In the genomic region with DNA sequence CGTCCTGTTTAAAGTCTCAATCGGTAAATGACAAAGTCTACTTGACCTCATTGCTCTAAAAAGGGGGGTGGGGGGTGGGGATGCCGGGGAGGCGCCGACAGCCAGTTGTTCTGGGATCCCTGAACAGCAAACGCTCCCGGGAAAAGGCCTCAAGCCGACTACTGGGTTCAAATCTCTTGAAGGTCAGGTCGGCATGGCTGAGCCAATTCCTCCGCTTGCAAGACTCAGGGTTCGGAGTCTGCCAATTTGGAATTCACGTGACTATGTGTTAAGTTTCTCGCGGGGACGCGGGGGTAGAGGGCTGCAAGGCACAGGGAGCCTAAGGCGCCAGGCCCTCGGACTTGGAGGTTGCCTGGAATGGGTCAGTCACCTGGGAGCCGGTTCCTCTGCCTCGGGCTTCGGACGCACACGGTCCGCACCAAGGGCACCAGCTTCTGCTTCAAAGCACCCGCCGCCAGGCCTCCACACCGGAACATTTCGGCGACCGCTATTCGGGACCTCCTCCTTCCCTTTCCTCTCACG, we compare ENCODE assay signal across 2 cellular contexts.
A peak's percentile ranks its signal among the peaks of the same experiment; 100 is the strongest.
TF ChIP-seq lines count a peak whose summit lies in the region.

No MANE protein-coding gene starts in this region.

TF ChIP-seq in K562, 482 proteins besides CTCF, POLR2A, EP300 and RAD21 (continued from another document and continues in another):
- peak; percentile 82 for TF ChIP-seq MGA (IDR thresholded peaks at IDR 0.05)
- TF ChIP-seq, protein P1, sequence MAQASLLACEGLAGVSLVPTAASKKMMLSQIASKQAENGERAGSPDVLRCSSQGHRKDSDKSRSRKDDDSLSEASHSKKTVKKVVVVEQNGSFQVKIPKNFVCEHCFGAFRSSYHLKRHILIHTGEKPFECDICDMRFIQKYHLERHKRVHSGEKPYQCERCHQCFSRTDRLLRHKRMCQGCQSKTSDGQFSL (CRISPR knock-in tag; IDR thresholded peaks at IDR 0.05) = no peak
- TF ChIP-seq, protein P1 (tag; IDR thresholded peaks at IDR 0.05) = 0 out of 4 replicates have a peak, but pooled peaks of 1 of the 2 experiments have one; percentile 7
- 0 out of 2 replicates have a peak, but pooled peaks have one; percentile 19 for TF ChIP-seq SAFB (IDR thresholded peaks at IDR 0.05; ENCODE audit: borderline replicate concordance, low read depth, low read length)
- TF ChIP-seq E2F3 (CRISPR knock-in tag; IDR thresholded peaks at IDR 0.05) = 0 out of 2 replicates have a peak, but pooled peaks have one; percentile 29
- TF ChIP-seq RNF2 (IDR thresholded peaks at IDR 0.05) = 0 out of 2 replicates have a peak, but pooled peaks have one; percentile 44
- TF ChIP-seq TBP (optimal IDR thresholded peaks at IDR 0.05; ENCODE audit: low read depth, low read length) = no peak
- TF ChIP-seq, protein P2, sequence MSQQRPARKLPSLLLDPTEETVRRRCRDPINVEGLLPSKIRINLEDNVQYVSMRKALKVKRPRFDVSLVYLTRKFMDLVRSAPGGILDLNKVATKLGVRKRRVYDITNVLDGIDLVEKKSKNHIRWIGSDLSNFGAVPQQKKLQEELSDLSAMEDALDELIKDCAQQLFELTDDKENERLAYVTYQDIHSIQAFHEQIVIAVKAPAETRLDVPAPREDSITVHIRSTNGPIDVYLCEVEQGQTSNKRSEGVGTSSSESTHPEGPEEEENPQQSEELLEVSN (IDR thresholded peaks at IDR 0.05; ENCODE audit: borderline replicate concordance in 1 of 2, extremely low read depth in 1 of 2, insufficient read depth in 1 of 2, insufficient read length in 1 of 2, low read depth in 1 of 2, low read length in 1 of 2, poor library complexity in 1 of 2, severe bottlenecking in 1 of 2) = peak in 1 of 2 experiments; percentile 37

TF ChIP-seq in HepG2, 621 proteins besides CTCF, POLR2A, EP300 and RAD21 (continued from another document):
- TF ChIP-seq, protein P3, sequence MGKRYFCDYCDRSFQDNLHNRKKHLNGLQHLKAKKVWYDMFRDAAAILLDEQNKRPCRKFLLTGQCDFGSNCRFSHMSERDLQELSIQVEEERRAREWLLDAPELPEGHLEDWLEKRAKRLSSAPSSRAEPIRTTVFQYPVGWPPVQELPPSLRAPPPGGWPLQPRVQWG (CRISPR knock-in tag; IDR thresholded peaks at IDR 0.05; ENCODE audit: borderline replicate concordance, low read depth) = no peak
- TF ChIP-seq, protein P4, sequence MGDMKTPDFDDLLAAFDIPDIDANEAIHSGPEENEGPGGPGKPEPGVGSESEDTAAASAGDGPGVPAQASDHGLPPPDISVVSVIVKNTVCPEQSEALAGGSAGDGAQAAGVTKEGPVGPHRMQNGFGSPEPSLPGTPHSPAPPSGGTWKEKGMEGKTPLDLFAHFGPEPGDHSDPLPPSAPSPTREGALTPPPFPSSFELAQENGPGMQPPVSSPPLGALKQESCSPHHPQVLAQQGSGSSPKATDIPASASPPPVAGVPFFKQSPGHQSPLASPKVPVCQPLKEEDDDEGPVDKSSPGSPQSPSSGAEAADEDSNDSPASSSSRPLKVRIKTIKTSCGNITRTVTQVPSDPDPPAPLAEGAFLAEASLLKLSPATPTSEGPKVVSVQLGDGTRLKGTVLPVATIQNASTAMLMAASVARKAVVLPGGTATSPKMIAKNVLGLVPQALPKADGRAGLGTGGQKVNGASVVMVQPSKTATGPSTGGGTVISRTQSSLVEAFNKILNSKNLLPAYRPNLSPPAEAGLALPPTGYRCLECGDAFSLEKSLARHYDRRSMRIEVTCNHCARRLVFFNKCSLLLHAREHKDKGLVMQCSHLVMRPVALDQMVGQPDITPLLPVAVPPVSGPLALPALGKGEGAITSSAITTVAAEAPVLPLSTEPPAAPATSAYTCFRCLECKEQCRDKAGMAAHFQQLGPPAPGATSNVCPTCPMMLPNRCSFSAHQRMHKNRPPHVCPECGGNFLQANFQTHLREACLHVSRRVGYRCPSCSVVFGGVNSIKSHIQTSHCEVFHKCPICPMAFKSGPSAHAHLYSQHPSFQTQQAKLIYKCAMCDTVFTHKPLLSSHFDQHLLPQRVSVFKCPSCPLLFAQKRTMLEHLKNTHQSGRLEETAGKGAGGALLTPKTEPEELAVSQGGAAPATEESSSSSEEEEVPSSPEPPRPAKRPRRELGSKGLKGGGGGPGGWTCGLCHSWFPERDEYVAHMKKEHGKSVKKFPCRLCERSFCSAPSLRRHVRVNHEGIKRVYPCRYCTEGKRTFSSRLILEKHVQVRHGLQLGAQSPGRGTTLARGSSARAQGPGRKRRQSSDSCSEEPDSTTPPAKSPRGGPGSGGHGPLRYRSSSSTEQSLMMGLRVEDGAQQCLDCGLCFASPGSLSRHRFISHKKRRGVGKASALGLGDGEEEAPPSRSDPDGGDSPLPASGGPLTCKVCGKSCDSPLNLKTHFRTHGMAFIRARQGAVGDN (CRISPR knock-in tag; IDR thresholded peaks at IDR 0.05) = peak; percentile 79; the same call in 1 of the 2 replicates
- TF ChIP-seq MIXL1 (CRISPR knock-in tag; IDR thresholded peaks at IDR 0.05) (no peak), ZFP37 (CRISPR knock-in tag; IDR thresholded peaks at IDR 0.05; ENCODE audit: borderline replicate concordance) (no peak), ZNF746 (CRISPR knock-in tag; IDR thresholded peaks at IDR 0.05) (no peak), MBD4 (IDR thresholded peaks at IDR 0.05; ENCODE audit: borderline replicate concordance, low read length) (no peak), KDM5B (CRISPR knock-in tag; IDR thresholded peaks at IDR 0.05; ENCODE audit: borderline replicate concordance) (peak; percentile 22; the same call in 1 of the 2 replicates), HOXA3 (CRISPR knock-in tag; IDR thresholded peaks at IDR 0.05) (no peak), ZNF713 (CRISPR knock-in tag; IDR thresholded peaks at IDR 0.05) (no peak), ZNF18 (CRISPR knock-in tag; IDR thresholded peaks at IDR 0.05; ENCODE audit: insufficient replicate concordance) (peak; percentile 63), ZC3H4 (CRISPR knock-in tag; IDR thresholded peaks at IDR 0.05; ENCODE audit: borderline replicate concordance) (no peak), GABPA (IDR thresholded peaks at IDR 0.05; ENCODE audit: low read depth, low read length) (no peak), GABPA (CRISPR knock-in tag; IDR thresholded peaks at IDR 0.05; ENCODE audit: low read depth) (no peak), ZNF251 (CRISPR knock-in tag; IDR thresholded peaks at IDR 0.05) (no peak), SNAPC5 (CRISPR knock-in tag; IDR thresholded peaks at IDR 0.05; ENCODE audit: borderline replicate concordance) (no peak), SMAD3 (CRISPR knock-in tag; IDR thresholded peaks at IDR 0.05) (0 out of 2 replicates have a peak, but pooled peaks have one; percentile 13), SOX5 (CRISPR knock-in tag; IDR thresholded peaks at IDR 0.05; ENCODE audit: borderline replicate concordance) (no peak; the same call in 1 of the 2 replicates), CENPX (CRISPR knock-in tag; IDR thresholded peaks at IDR 0.05) (no peak), RBM22 (optimal IDR thresholded peaks at IDR 0.05; ENCODE audit: low read length) (no peak), ZNF749 (CRISPR knock-in tag; IDR thresholded peaks at IDR 0.05; ENCODE audit: borderline replicate concordance) (no peak), ZNF414 (CRISPR knock-in tag; IDR thresholded peaks at IDR 0.05) (no peak), ZNF891 (CRISPR knock-in tag; IDR thresholded peaks at IDR 0.05) (0 out of 2 replicates have a peak, but pooled peaks have one; percentile 47), KLF16 (CRISPR knock-in tag; IDR thresholded peaks at IDR 0.05) (peak in 1 of 2 experiments; percentile 2; a peak in 1 of 4 replicates), ZFY (CRISPR knock-in tag; IDR thresholded peaks at IDR 0.05) (peak; percentile 72), KDM6A (CRISPR knock-in tag; IDR thresholded peaks at IDR 0.05; ENCODE audit: low read depth) (no peak), RCOR2 (CRISPR knock-in tag; IDR thresholded peaks at IDR 0.05) (no peak), RFX5 (IDR thresholded peaks at IDR 0.05; ENCODE audit: low read depth, low read length) (no peak), ZNF207 (IDR thresholded peaks at IDR 0.05; ENCODE audit: borderline replicate concordance) (no peak)
- TF ChIP-seq, protein P5, sequence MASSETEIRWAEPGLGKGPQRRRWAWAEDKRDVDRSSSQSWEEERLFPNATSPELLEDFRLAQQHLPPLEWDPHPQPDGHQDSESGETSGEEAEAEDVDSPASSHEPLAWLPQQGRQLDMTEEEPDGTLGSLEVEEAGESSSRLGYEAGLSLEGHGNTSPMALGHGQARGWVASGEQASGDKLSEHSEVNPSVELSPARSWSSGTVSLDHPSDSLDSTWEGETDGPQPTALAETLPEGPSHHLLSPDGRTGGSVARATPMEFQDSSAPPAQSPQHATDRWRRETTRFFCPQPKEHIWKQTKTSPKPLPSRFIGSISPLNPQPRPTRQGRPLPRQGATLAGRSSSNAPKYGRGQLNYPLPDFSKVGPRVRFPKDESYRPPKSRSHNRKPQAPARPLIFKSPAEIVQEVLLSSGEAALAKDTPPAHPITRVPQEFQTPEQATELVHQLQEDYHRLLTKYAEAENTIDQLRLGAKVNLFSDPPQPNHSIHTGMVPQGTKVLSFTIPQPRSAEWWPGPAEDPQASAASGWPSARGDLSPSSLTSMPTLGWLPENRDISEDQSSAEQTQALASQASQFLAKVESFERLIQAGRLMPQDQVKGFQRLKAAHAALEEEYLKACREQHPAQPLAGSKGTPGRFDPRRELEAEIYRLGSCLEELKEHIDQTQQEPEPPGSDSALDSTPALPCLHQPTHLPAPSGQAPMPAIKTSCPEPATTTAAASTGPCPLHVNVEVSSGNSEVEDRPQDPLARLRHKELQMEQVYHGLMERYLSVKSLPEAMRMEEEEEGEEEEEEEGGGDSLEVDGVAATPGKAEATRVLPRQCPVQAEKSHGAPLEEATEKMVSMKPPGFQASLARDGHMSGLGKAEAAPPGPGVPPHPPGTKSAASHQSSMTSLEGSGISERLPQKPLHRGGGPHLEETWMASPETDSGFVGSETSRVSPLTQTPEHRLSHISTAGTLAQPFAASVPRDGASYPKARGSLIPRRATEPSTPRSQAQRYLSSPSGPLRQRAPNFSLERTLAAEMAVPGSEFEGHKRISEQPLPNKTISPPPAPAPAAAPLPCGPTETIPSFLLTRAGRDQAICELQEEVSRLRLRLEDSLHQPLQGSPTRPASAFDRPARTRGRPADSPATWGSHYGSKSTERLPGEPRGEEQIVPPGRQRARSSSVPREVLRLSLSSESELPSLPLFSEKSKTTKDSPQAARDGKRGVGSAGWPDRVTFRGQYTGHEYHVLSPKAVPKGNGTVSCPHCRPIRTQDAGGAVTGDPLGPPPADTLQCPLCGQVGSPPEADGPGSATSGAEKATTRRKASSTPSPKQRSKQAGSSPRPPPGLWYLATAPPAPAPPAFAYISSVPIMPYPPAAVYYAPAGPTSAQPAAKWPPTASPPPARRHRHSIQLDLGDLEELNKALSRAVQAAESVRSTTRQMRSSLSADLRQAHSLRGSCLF (CRISPR knock-in tag; IDR thresholded peaks at IDR 0.05; ENCODE audit: borderline replicate concordance) = no peak
- TF ChIP-seq, protein P6, sequence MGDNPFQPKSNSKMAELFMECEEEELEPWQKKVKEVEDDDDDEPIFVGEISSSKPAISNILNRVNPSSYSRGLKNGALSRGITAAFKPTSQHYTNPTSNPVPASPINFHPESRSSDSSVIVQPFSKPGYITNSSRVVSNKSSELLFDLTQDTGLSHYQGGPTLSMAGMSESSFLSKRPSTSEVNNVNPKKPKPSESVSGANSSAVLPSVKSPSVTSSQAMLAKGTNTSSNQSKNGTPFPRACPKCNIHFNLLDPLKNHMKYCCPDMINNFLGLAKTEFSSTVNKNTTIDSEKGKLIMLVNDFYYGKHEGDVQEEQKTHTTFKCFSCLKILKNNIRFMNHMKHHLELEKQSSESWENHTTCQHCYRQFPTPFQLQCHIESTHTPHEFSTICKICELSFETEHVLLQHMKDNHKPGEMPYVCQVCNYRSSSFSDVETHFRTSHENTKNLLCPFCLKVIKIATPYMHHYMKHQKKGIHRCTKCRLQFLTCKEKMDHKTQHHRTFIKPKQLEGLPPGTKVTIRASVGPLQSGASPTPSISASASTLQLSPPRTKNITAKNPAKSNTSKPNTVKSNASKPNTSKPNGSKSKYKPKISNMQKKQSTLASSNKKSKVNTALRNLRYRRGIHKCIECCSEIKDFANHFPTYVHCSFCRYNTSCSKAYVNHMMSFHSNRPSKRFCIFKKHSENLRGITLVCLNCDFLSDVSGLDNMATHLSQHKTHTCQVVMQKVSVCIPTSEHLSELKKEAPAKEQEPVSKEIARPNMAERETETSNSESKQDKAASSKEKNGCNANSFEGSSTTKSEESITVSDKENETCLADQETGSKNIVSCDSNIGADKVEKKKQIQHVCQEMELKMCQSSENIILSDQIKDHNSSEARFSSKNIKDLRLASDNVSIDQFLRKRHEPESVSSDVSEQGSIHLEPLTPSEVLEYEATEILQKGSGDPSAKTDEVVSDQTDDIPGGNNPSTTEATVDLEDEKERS (CRISPR knock-in tag; IDR thresholded peaks at IDR 0.05) = no peak
- TF ChIP-seq, protein P7, sequence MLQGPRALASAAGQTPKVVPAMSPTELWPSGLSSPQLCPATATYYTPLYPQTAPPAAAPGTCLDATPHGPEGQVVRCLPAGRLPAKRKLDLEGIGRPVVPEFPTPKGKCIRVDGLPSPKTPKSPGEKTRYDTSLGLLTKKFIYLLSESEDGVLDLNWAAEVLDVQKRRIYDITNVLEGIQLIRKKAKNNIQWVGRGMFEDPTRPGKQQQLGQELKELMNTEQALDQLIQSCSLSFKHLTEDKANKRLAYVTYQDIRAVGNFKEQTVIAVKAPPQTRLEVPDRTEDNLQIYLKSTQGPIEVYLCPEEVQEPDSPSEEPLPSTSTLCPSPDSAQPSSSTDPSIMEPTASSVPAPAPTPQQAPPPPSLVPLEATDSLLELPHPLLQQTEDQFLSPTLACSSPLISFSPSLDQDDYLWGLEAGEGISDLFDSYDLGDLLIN (CRISPR knock-in tag; IDR thresholded peaks at IDR 0.05; ENCODE audit: borderline replicate concordance) = no peak
TF ChIP-seq in HepG2: peak in this region for 24.
